7 cellular contexts compared by ENCODE assay signal in the genomic region with DNA sequence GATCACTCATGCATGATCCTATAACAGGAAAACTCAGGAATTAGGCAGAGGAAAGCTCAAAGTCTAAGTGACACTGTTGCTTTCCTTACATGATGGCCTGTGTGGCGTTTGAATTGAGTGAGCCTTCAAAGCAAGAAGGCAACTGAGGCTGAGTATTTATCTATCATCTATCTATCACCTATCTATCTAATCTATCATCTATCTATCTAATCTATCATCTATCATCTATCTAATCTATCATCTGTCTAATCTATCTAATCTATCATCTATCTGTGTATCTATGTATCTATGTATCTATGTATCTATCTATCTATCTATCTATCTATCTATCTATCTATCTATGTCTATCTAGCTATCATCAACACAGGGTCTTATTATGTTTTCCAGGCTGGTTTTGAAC.
"Had no signal": no experiment of that assay in that cellular context is flagged by ENCODE, and none has a peak within 500 bp of the region (broad histone marks: within the 10 kb centered on the region; RNA-seq: fewer than 3 reads in every experiment).

No MANE protein-coding gene starts in this region.

- ATAC-seq: HepG2 had no signal

- H3K9ac ChIP-seq: KMS-11 had no signal

- DNase-seq: IMR-90, KBM-7, KG1 had no signal

- H3K4me2 ChIP-seq: KMS-11 had no signal

- H3K27ac ChIP-seq: HL-60, KMS-11 had no signal

- FAIRE-seq: HepG2, HTR-8/SVneo had no signal
